Comparison of ENCODE assay signal across 8 cellular contexts in genomic region chr2:68252407-68253210, GRCh38. TPM values are rescaled to one million over a fixed set of nuclear protein-coding genes. Genes with fewer than 3 reads are reported as not detected.
DNase-seq lines count a peak whose midpoint lies in the region; TF ChIP-seq lines count a peak whose summit lies in the region.

A gene with protein sequence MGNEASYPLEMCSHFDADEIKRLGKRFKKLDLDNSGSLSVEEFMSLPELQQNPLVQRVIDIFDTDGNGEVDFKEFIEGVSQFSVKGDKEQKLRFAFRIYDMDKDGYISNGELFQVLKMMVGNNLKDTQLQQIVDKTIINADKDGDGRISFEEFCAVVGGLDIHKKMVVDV (minus strand): TSS chr2:68252532. CDS start chr2:68252127, 405 bp downstream.

- POLR2A ChIA-PET in SK-N-SH (lab: Yijun Ruan, JAX) = interaction anchor here (0.6 to 0.8 kb wide), 2 partner anchors 67 to 84 kb away, joined by 3 to 8 read pairs; partner anchors contain the start of gene CNRIP1

- H3K4me1 Mint-ChIP-seq in HFFc6 (ENCODE audit: low read depth) = peaks cover 39% of the 10 kb centered on the region

- peak within 1 kb of the TSS; percentile 99 for H3K27ac Mint-ChIP-seq in HFFc6

- peak within 1 kb of the TSS; percentile 95 to 99 for H3K4me3 ChIP-seq in SK-N-SH (ENCODE audit: low read depth in 2 of 2, low read length in 1 of 2)

- CTCF ChIA-PET in SK-N-SH (lab: Yijun Ruan, JAX) = interaction anchor here (0.6 to 2.4 kb wide), 7 partner anchors 8 to 130 kb away, joined by 3 to 12 read pairs (median 4); no protein-coding TSS in a partner anchor

- TF ChIP-seq CTCF in HFFc6 (IDR thresholded peaks at IDR 0.05) = no peak
- no peak for TF ChIP-seq CTCF in SK-N-SH (IDR thresholded peaks at IDR 0.05)

- no peaks in the 10 kb centered on the region for H3K9me2 ChIP-seq in SK-N-SH

- peak within 1 kb of the TSS; percentile 92 to 96 for H3K27ac ChIP-seq in SK-N-SH (ENCODE audit: low read depth in 2 of 2, low read length in 1 of 2)
- H3K27ac ChIP-seq in substantia nigra (ENCODE audit: low read depth, low read length, poor library complexity, severe bottlenecking) = peak within 1 kb of the TSS; percentile 96

- peaks cover 7% of the 10 kb centered on the region for H3K27me3 Mint-ChIP-seq in HFFc6 (ENCODE audit: insufficient read depth)

- H3K27me3 ChIP-seq in SK-N-SH (ENCODE audit: insufficient read depth) = no peaks in the 10 kb centered on the region

- DNase-seq in GM04504 (ENCODE audit: low read depth) (peak; percentile 94), HFFc6 (peak; percentile 93), NCI-H1048 (lab: John Stamatoyannopoulos, UW) (peak; percentile 86), SK-N-SH (peak; percentile 95), germinal center (ENCODE audit: low spot score) (peak; percentile 93), non-pigmented ciliary epithelial cell (ENCODE audit: low read depth) (peak; percentile 74), substantia nigra (lab: John Stamatoyannopoulos, UW) (peak; percentile 76 to 98 (median 95))
- DNase-seq in activated naive CD4-positive, alpha-beta T cell treated with anti-CD3 and anti-CD28 coated beads, Interleukin-2, amount 50 U/mL, for 16 hours = peak; percentile 94

- H2AFZ ChIP-seq in SK-N-SH (ENCODE audit: low read depth) = peak within 1 kb of the TSS; percentile 80

- H3K9me3 ChIP-seq in SK-N-SH = no peaks in the 10 kb centered on the region

- H3K4me3 Mint-ChIP-seq in HFFc6 = peak within 1 kb of the TSS; percentile 98

- peaks cover 4 to 8% of the 10 kb centered on the region in 2 experiments for H3K36me3 ChIP-seq in SK-N-SH (replicated peaks in 1 of 2; ENCODE audit: control insufficient read depth in 1 of 2, insufficient read depth in 2 of 2, low read length in 1 of 2)

- peaks cover 30% of the 10 kb centered on the region for H3F3A ChIP-seq in SK-N-SH (replicated peaks; ENCODE audit: insufficient read depth)

- H3K4me2 ChIP-seq in SK-N-SH = peak within 1 kb of the TSS; percentile 73

- peaks cover 18 to 37% of the 10 kb centered on the region in 2 experiments for H3K4me1 ChIP-seq in SK-N-SH (ENCODE audit: control insufficient read depth in 1 of 2, insufficient read depth in 2 of 2, low read depth in 1 of 2, low read length in 1 of 2)

- peaks cover 15% of the 10 kb centered on the region for H3K36me3 Mint-ChIP-seq in HFFc6 (ENCODE audit: low read depth)

- TF ChIP-seq EP300 in SK-N-SH (IDR thresholded peaks at IDR 0.05; ENCODE audit: borderline replicate concordance in 1 of 2, low read depth in 1 of 2, low read length in 1 of 2) = no peak

- peaks cover 34% of the 10 kb centered on the region for H4K20me1 ChIP-seq in SK-N-SH (ENCODE audit: insufficient read depth)

- peaks cover 65% of the 10 kb centered on the region for H3K79me2 ChIP-seq in SK-N-SH (ENCODE audit: insufficient read depth)

- no peak for TF ChIP-seq RAD21 in SK-N-SH (IDR thresholded peaks at IDR 0.05; ENCODE audit: low read length)

- peak within 1 kb of the TSS; percentile 91 for H3K9ac ChIP-seq in SK-N-SH

- 1% methylated on average over 59 of the region's 77 CpGs for WGBS in SK-N-SH (ENCODE audit: low lambda C conversion rate)

- no peaks in the 10 kb centered on the region for H3K9me3 Mint-ChIP-seq in HFFc6

TF ChIP-seq in SK-N-SH, 30 proteins besides CTCF, POLR2A, EP300 and RAD21 (continues in another document):
- TF ChIP-seq MEF2A (IDR thresholded peaks at IDR 0.05; ENCODE audit: borderline replicate concordance, low read depth) (no peak; the same call in 1 of the 2 replicates), MAX (IDR thresholded peaks at IDR 0.05; ENCODE audit: low read depth) (peak; percentile 92), TAF1 (IDR thresholded peaks at IDR 0.05; ENCODE audit: borderline replicate concordance, low read depth, low read length) (peak; percentile 58), RFX5 (IDR thresholded peaks at IDR 0.05; ENCODE audit: low read length) (no peak), JUND (IDR thresholded peaks at IDR 0.05) (no peak), SIN3A (IDR thresholded peaks at IDR 0.05; ENCODE audit: borderline replicate concordance, low read depth, low read length) (peak; percentile 75; the same call in 1 of the 2 replicates), REST (IDR thresholded peaks at IDR 0.05; ENCODE audit: low read depth, low read length) (0 out of 2 replicates have a peak, but pooled peaks have one; percentile 20), SMC3 (IDR thresholded peaks at IDR 0.05; ENCODE audit: low read depth, low read length) (no peak), RXRA (IDR thresholded peaks at IDR 0.05; ENCODE audit: borderline replicate concordance, low read depth) (no peak), TCF12 (IDR thresholded peaks at IDR 0.05) (peak; percentile 15; the same call in 1 of the 2 replicates), EZH2phosphoT487 (IDR thresholded peaks at IDR 0.05; ENCODE audit: borderline replicate concordance, low read depth) (no peak), IRF3 (IDR thresholded peaks at IDR 0.05; ENCODE audit: low read depth, low read length) (no peak), ELF1 (IDR thresholded peaks at IDR 0.05) (peak; percentile 86), GATA2 (CRISPR knock-in tag; IDR thresholded peaks at IDR 0.05) (no peak)
- TF ChIP-seq, protein P1, sequence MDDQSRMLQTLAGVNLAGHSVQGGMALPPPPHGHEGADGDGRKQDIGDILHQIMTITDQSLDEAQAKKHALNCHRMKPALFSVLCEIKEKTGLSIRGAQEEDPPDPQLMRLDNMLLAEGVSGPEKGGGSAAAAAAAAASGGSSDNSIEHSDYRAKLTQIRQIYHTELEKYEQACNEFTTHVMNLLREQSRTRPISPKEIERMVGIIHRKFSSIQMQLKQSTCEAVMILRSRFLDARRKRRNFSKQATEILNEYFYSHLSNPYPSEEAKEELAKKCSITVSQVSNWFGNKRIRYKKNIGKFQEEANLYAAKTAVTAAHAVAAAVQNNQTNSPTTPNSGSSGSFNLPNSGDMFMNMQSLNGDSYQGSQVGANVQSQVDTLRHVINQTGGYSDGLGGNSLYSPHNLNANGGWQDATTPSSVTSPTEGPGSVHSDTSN (IDR thresholded peaks at IDR 0.05) = 0 out of 2 replicates have a peak, but pooled peaks have one; percentile 23
- TF ChIP-seq, protein P2, sequence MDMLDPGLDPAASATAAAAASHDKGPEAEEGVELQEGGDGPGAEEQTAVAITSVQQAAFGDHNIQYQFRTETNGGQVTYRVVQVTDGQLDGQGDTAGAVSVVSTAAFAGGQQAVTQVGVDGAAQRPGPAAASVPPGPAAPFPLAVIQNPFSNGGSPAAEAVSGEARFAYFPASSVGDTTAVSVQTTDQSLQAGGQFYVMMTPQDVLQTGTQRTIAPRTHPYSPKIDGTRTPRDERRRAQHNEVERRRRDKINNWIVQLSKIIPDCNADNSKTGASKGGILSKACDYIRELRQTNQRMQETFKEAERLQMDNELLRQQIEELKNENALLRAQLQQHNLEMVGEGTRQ (IDR thresholded peaks at IDR 0.05; ENCODE audit: borderline replicate concordance, low read depth, low read length) = peak; percentile 71; the same call in 1 of the 2 replicates
- TF ChIP-seq, protein P3, sequence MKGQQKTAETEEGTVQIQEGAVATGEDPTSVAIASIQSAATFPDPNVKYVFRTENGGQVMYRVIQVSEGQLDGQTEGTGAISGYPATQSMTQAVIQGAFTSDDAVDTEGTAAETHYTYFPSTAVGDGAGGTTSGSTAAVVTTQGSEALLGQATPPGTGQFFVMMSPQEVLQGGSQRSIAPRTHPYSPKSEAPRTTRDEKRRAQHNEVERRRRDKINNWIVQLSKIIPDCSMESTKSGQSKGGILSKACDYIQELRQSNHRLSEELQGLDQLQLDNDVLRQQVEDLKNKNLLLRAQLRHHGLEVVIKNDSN (IDR thresholded peaks at IDR 0.05; ENCODE audit: borderline replicate concordance, low read depth) = peak; percentile 94

RNA-seq across cellular contexts. Expression of the gene that starts here (rescaled TPM):
- 10 to 100 TPM; 60.0 to 67.0 (median 63.0) TPM for total RNA-seq in HFFc6 (2021; fragmentation: NEBNext Ultra II Directional; extraction: Animal tissue kit (Norgen Biotek cat#: 25700))
- polyA plus RNA-seq in SK-N-SH (2012; rRNA removed) = 12.0 and 13.8 TPM in 2 replicates
- 27.6 and 31.0 TPM in 2 replicates for polyA plus RNA-seq in SK-N-SH (2012; cell fraction: cytosol; rRNA removed)
- 5.6 and 12.8 TPM in 2 replicates for polyA plus RNA-seq in SK-N-SH (2012; cell fraction: nucleus; rRNA removed)

Comparison
In these comparisons a context has a peak if more than half of its experiments do, and no peak if none do; other contexts are left out.
1. Peak in every context shown above with its lines: DNase-seq, H3K4me3 ChIP-seq and H3K27ac ChIP-seq.